ENCODE assay signal across 25 cellular contexts in genomic region chr2:172889767-172890430, GRCh38.
DNase-seq lines count a peak whose midpoint lies in the region; ATAC-seq and TF ChIP-seq lines count a peak whose summit lies in the region.
"Had no signal": no experiment of that assay in that cellular context is flagged by ENCODE, and none has a peak within 500 bp of the region (broad histone marks: within the 10 kb centered on the region; RNA-seq: fewer than 3 reads in every experiment).

No MANE protein-coding gene starts in this region.

- no peaks in the 10 kb centered on the region for H3K9me2 ChIP-seq in PC-3 (replicated peaks; ENCODE audit: low read length)

- peak; percentile 14 to 50 (median 42) for ATAC-seq in right lobe of liver
- ATAC-seq in PC-3 = no peak
- ATAC-seq: activated CD4-positive, alpha-beta T cell treated with anti-CD3 and anti-CD28 coated beads for 36 hours; gastroesophageal sphincter; stimulated activated effector memory CD8-positive, alpha-beta T cell treated with anti-CD3 and anti-CD28 coated beads, Interleukin-12 subunit alpha, Interleukin-12 subunit beta, amount 100 ng/mL, for 72 hours had no signal

- no peak overlapping the region for H3K4me2 ChIP-seq in PC-3 (ENCODE audit: low read length)
- H3K4me2 ChIP-seq: neural progenitor cell had no signal

- peak; percentile 68 for DNase-seq in DMS79 (lab: John Stamatoyannopoulos, UW)
- peak; percentile 19 for DNase-seq in NCI-H2227 (lab: John Stamatoyannopoulos, UW; ENCODE audit: unreplicated experiment)
- DNase-seq in dorsolateral prefrontal cortex = peak in 2 of 10 donors; percentile 25 to 40
- DNase-seq in right lobe of liver = no peak
- DNase-seq in NCI-H1930 (lab: John Stamatoyannopoulos, UW) = no peak
- no peak for DNase-seq in amniotic stem cell (lab: John Stamatoyannopoulos, UW)
- DNase-seq in HuH-7 (ENCODE audit: low spot score) = no peak
- no peak for DNase-seq in PC-3
- DNase-seq: activated CD4-positive, alpha-beta T cell treated with anti-CD3 and anti-CD28 coated beads for 36 hours; activated naive CD4-positive, alpha-beta T cell treated with Interleukin-2 at 50 U/mL for 16 hours; activated T-cell treated with anti-CD3 and anti-CD28 coated beads, Interleukin-2, amount 50 U/mL, for 48 hours; amygdala; effector memory CD4-positive, alpha-beta T cell; IMR-90; MG63; stimulated activated CD4-positive, alpha-beta T cell treated with anti-CD3 and anti-CD28 coated beads, Interleukin-1b, Interleukin-23, amount 100 ng/mL, for 48 hours; SW 1271; uterus had no signal

- no peaks in the 10 kb centered on the region for H3K4me1 ChIP-seq in right lobe of liver
- no peaks in the 10 kb centered on the region for H3K4me1 ChIP-seq in PC-3 (ENCODE audit: insufficient read depth, low read length)
- H3K4me1 ChIP-seq: gastroesophageal sphincter, neural progenitor cell, suprapubic skin, uterus had no signal

- intact Hi-C loops in dorsolateral prefrontal cortex (cut with DNase I) (no loop called here), right lobe of liver (cut with DNase I) (no loop called here), PC-3 (cut with micrococcal nuclease) (no loop called here)

- H3K4me3 ChIP-seq in dorsolateral prefrontal cortex (no peak overlapping the region), right lobe of liver (no peak overlapping the region), PC-3 (ENCODE audit: low read length) (no peak overlapping the region)
- H3K4me3 ChIP-seq: esophagus muscularis mucosa, gastroesophageal sphincter, MG63, neural progenitor cell, skin epidermis, suprapubic skin, uterus had no signal

- no peaks in the 10 kb centered on the region for H3K79me2 ChIP-seq in PC-3 (ENCODE audit: low read length)

- TF ChIP-seq POLR2A in right lobe of liver (IDR thresholded peaks at IDR 0.05) = no peak

- WGBS in right lobe of liver (ENCODE audit: insufficient coverage, low coverage, low lambda C conversion rate, missing lambda C conversion rate) = 43% methylated on average over 7 of the region's 7 CpGs

- TF ChIP-seq CTCF in dorsolateral prefrontal cortex (IDR thresholded peaks at IDR 0.05 in 54 of 56, conservative IDR thresholded peaks at IDR 0.05 in 2 of 56; ENCODE audit: low read depth in 1 of 56, partially characterized antibody in 56 of 56) (no peak), right lobe of liver (IDR thresholded peaks at IDR 0.05) (no peak), PC-3 (conservative IDR thresholded peaks at IDR 0.05; ENCODE audit: low read depth, low read length) (no peak)

- H3F3A ChIP-seq in PC-3 (ENCODE audit: low read length, unreplicated experiment) = no peaks in the 10 kb centered on the region

- no peak overlapping the region for H3K9ac ChIP-seq in PC-3 (ENCODE audit: low read length)
- H3K9ac ChIP-seq: neural progenitor cell had no signal

- H3K36me3 ChIP-seq in right lobe of liver = no peaks in the 10 kb centered on the region
- no peaks in the 10 kb centered on the region for H3K36me3 ChIP-seq in PC-3 (ENCODE audit: low read depth, low read length)
- H3K36me3 ChIP-seq: esophagus muscularis mucosa, gastroesophageal sphincter, MG63, neural progenitor cell, suprapubic skin, uterus had no signal

- H2AFZ ChIP-seq in PC-3 (ENCODE audit: low read length) = no peak overlapping the region
- H2AFZ ChIP-seq: neural progenitor cell had no signal

- H3K27ac ChIP-seq in dorsolateral prefrontal cortex (peak overlapping the region in 44 of 59 donors; percentile 1 to 76 (median 52)), right lobe of liver (no peak overlapping the region), PC-3 (ENCODE audit: low read length) (no peak overlapping the region)
- H3K27ac ChIP-seq: esophagus muscularis mucosa, gastroesophageal sphincter, HL-60, neural progenitor cell, skin epidermis, suprapubic skin, uterus had no signal

- H4K20me1 ChIP-seq in PC-3 (ENCODE audit: low read length) = no peaks in the 10 kb centered on the region

- POLR2A ChIA-PET in PC-3 (lab: Charles Lee; ENCODE audit: unreplicated experiment) = no interaction called here

- H3K27me3 ChIP-seq in dorsolateral prefrontal cortex (no peaks in the 10 kb centered on the region), right lobe of liver (no peaks in the 10 kb centered on the region), PC-3 (ENCODE audit: low read length) (peaks cover 42% of the 10 kb centered on the region)
- H3K27me3 ChIP-seq: esophagus muscularis mucosa, gastroesophageal sphincter, neural progenitor cell, suprapubic skin, uterus had no signal

- H3K9me3 ChIP-seq in right lobe of liver (no peaks in the 10 kb centered on the region), PC-3 (ENCODE audit: low read length) (no peaks in the 10 kb centered on the region)
- H3K9me3 ChIP-seq: esophagus muscularis mucosa, gastroesophageal sphincter, MG63, suprapubic skin, uterus had no signal

- BruUV-seq in PC-3 (replicated peaks; lab: Mats Ljungman, UMichigan) = no TSS peak

- CTCF ChIA-PET in PC-3 (lab: Charles Lee) = no interaction called here

Comparison
In these comparisons a context has a peak if more than half of its experiments do, and no peak if none do; other contexts are left out.
1. DNase-seq: peak in DMS79 (single experiment) and NCI-H2227 (single experiment); none in right lobe of liver (0 of 3), NCI-H1930 (0 of 2), amniotic stem cell (single experiment), HuH-7 (single experiment) and PC-3 (single experiment).
2. H3K27ac ChIP-seq: peak in dorsolateral prefrontal cortex (44 of 59); none in right lobe of liver (0 of 3) and PC-3 (single experiment).